In genomic region chr6:170037541-170038250, GRCh38 we compare ENCODE assay signal across 13 cellular contexts.
A peak's percentile ranks its signal among the peaks of the same experiment; 100 is the strongest.
DNase-seq lines count a peak whose midpoint lies in the region; TF ChIP-seq lines count a peak whose summit lies in the region.
"Had no signal": no experiment of that assay in that cellular context is flagged by ENCODE, and none has a peak within 500 bp of the region (broad histone marks: within the 10 kb centered on the region; RNA-seq: fewer than 3 reads in every experiment).

No MANE protein-coding gene starts in this region.

- no peak overlapping the region for H3K4me2 ChIP-seq in mesendoderm (ENCODE audit: low read length)

- H2BK120ac ChIP-seq in mesendoderm (ENCODE audit: low read depth, low read length), result no peak overlapping the region

- CTCF ChIA-PET in RWPE1 (lab: Yijun Ruan, JAX) (interaction anchor here (0.6 kb wide), 1 partner anchor 194 kb away, joined by 4 read pairs; no protein-coding TSS in a partner anchor), HEK293T (lab: Yijun Ruan, JAX) (no interaction called here)

- no peak overlapping the region for H2BK5ac ChIP-seq in mesendoderm (ENCODE audit: low read length)

- H3K36me3 ChIP-seq in endodermal cell (ENCODE audit: control insufficient read depth, insufficient read depth, low read length), result no peaks in the 10 kb centered on the region
- no peaks in the 10 kb centered on the region for H3K36me3 ChIP-seq in mesendoderm (ENCODE audit: control insufficient read depth, insufficient read depth, low read length)

- H3K27ac ChIP-seq in endodermal cell (ENCODE audit: low read depth, low read length) (no peak overlapping the region), mesendoderm (ENCODE audit: low read depth, low read length) (no peak overlapping the region), RWPE1 (no peak overlapping the region)

- no peak for TF ChIP-seq CTCF in endodermal cell (conservative IDR thresholded peaks at IDR 0.05)
- no peak for TF ChIP-seq CTCF in RWPE1 (conservative IDR thresholded peaks at IDR 0.05; ENCODE audit: low read depth)

- peaks cover 3% of the 10 kb centered on the region for H3K27me3 Mint-ChIP-seq in endodermal cell (ENCODE audit: insufficient read depth)
- H3K27me3 Mint-ChIP-seq: dendritic cell treated with granulocyte-macrophage colony-stimulating factor and Interleukin-4, amounts not matched to agents 40 ng/mL and 50 ng/mL, for 4 days; IgD-negative memory B cell had no signal

- no peak overlapping the region for H3K4me3 ChIP-seq in endodermal cell (ENCODE audit: low read length)
- H3K4me3 ChIP-seq in mesendoderm (ENCODE audit: low read length), result no peak overlapping the region

- no peak overlapping the region for H3K4ac ChIP-seq in mesendoderm (ENCODE audit: low read depth, low read length)

- whole genome bisulfite sequencing in endodermal cell (ENCODE audit: insufficient coverage in 1 of 2, insufficient read length in 1 of 2), 2 experiments, result 86 to 89% methylated on average over 10 to 15 of the region's 15 CpGs
- no CpG with 5 or more reads among the region's 15 CpGs for WGBS in mesendoderm (ENCODE audit: extremely low coverage, insufficient coverage, low lambda C conversion rate)

- H3K79me1 ChIP-seq in mesendoderm (ENCODE audit: low read length), result no peaks in the 10 kb centered on the region

- H3K36me3 Mint-ChIP-seq in endodermal cell (ENCODE audit: low read depth), result peaks cover 3% of the 10 kb centered on the region

- no peak overlapping the region for H2BK15ac ChIP-seq in mesendoderm (replicated peaks; ENCODE audit: low read depth)

- H3K27me3 ChIP-seq in endodermal cell (ENCODE audit: control insufficient read depth, insufficient read depth, low read length, poor library complexity, severe bottlenecking), result no peaks in the 10 kb centered on the region
- no peaks in the 10 kb centered on the region for H3K27me3 ChIP-seq in mesendoderm (ENCODE audit: insufficient read depth, low read length, poor library complexity)

- no peaks in the 10 kb centered on the region for H3K9me3 ChIP-seq in endodermal cell (ENCODE audit: control insufficient read depth, low read length)

- peaks cover 31% of the 10 kb centered on the region for H3K9me3 Mint-ChIP-seq in endodermal cell

- peak overlapping the region; percentile 87 for H3K23ac ChIP-seq in mesendoderm (ENCODE audit: low read length)

- POLR2A ChIA-PET in RWPE1 (lab: Yijun Ruan, JAX; ENCODE audit: low non-redundant PET) (no interaction called here), HEK293T (lab: Yijun Ruan, JAX) (no interaction called here)

- H3K79me2 ChIP-seq in mesendoderm (ENCODE audit: control insufficient read depth, insufficient read depth, low read length), result no peaks in the 10 kb centered on the region

- no peak overlapping the region for H4K5ac ChIP-seq in mesendoderm (ENCODE audit: low read length)

- H3K4me3 Mint-ChIP-seq in endodermal cell, result no peak overlapping the region
- H3K4me3 Mint-ChIP-seq: activated T-cell treated with anti-CD3 and anti-CD28 coated beads, Interleukin-2, amount 50 U/mL, for 24 hours; CD4-positive, alpha-beta memory T cell; dendritic cell treated with granulocyte-macrophage colony-stimulating factor and Interleukin-4, amounts not matched to agents 40 ng/mL and 50 ng/mL, for 4 days; T-helper 1 cell treated with Interleukin-12 subunit alpha and Interleukin-12 subunit beta and Interleukin-4 antibody, amounts not matched to agents 30 μg/mL and 1 μg/mL, for 36 hours had no signal

- H3K56ac ChIP-seq in mesendoderm (ENCODE audit: low read length), result peak overlapping the region; percentile 53

- DNase-seq in NCI-H774 (lab: John Stamatoyannopoulos, UW) (peak; percentile 59), endodermal cell (no peak), mesendoderm (peak; percentile 57), ureter (ENCODE audit: low spot score) (peak; percentile 26), RWPE1 (ENCODE audit: low spot score) (no peak), DMS79 (lab: John Stamatoyannopoulos, UW) (no peak), HEK293T (ENCODE audit: extremely low spot score) (no peak)
- DNase-seq: activated CD4-positive, alpha-beta T cell treated with anti-CD3 and anti-CD28 coated beads for 4 hours; activated T-cell treated with anti-CD3 and anti-CD28 coated beads, Interleukin-2, amount 50 U/mL, for 24 hours; CD4-positive, alpha-beta memory T cell had no signal

- peak overlapping the region; percentile 52 for H3K27ac Mint-ChIP-seq in endodermal cell
- H3K27ac Mint-ChIP-seq: activated T-cell treated with anti-CD3 and anti-CD28 coated beads, Interleukin-2, amount 50 U/mL, for 24 hours; CD4-positive, alpha-beta memory T cell; dendritic cell treated with granulocyte-macrophage colony-stimulating factor and Interleukin-4, amounts not matched to agents 40 ng/mL and 50 ng/mL, for 4 days; IgD-negative memory B cell; T-helper 1 cell treated with Interleukin-12 subunit alpha and Interleukin-12 subunit beta and Interleukin-4 antibody, amounts not matched to agents 30 μg/mL and 1 μg/mL, for 36 hours had no signal

- peaks cover 48% of the 10 kb centered on the region for H3K4me1 Mint-ChIP-seq in endodermal cell
- H3K4me1 Mint-ChIP-seq: CD4-positive, alpha-beta memory T cell had no signal

- H3K18ac ChIP-seq in mesendoderm (ENCODE audit: low read length), result no peak overlapping the region

- peaks cover 18% of the 10 kb centered on the region for H3K4me1 ChIP-seq in endodermal cell (ENCODE audit: control insufficient read depth, insufficient read depth, low read length)
- H3K4me1 ChIP-seq in mesendoderm (ENCODE audit: control insufficient read depth, low read depth, low read length), result peaks cover 20% of the 10 kb centered on the region

- H3K9ac ChIP-seq in endodermal cell (ENCODE audit: extremely low read depth, low read length, poor library complexity, severe bottlenecking), result no peak overlapping the region
- no peak overlapping the region for H3K9ac ChIP-seq in mesendoderm (ENCODE audit: low read length)

- H4K8ac ChIP-seq in mesendoderm (ENCODE audit: low read depth, low read length), result no peak overlapping the region

- peak overlapping the region; percentile 50 for H2AK5ac ChIP-seq in mesendoderm (ENCODE audit: low read length)

TF ChIP-seq in HEK293T, 16 proteins besides CTCF, POLR2A, EP300 and RAD21:
- TF ChIP-seq CTBP1 (IDR thresholded peaks at IDR 0.05; ENCODE audit: borderline replicate concordance), result no peak

Comparison
In these comparisons a context has a peak if more than half of its experiments do, and no peak if none do; other contexts are left out.
1. DNase-seq: peak in NCI-H774 (single experiment), mesendoderm (single experiment) and ureter (single experiment); none in endodermal cell (single experiment), RWPE1 (single experiment), DMS79 (single experiment) and HEK293T (single experiment).